16 cellular contexts compared by ENCODE assay signal in the genomic region with DNA sequence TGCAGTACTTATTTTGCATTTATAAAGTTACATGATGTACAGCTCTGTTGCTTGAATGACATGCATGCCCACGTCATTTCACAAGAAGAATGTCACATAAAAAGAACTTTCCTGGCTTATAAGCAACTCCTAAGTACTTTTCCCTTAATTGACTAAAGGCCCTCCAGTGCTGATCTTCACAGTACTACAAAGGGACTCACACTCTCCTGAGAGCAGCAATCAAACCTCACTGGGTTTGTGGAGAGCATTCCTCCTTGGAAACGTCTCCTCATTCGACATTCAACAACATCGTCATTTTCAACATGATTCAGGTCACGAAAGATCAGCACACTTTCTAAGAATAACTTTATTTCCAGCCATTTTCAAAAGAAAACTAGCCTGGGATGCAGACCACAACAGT.
DNase-seq lines count a peak whose midpoint lies in the region; ATAC-seq and TF ChIP-seq lines count a peak whose summit lies in the region.
"Had no signal": no experiment of that assay in that cellular context is flagged by ENCODE, and none has a peak within 500 bp of the region (broad histone marks: within the 10 kb centered on the region; RNA-seq: fewer than 3 reads in every experiment).

No MANE protein-coding gene starts in this region.

- no TSS peak for BruUV-seq in Calu3 (replicated peaks; lab: Mats Ljungman, UMichigan)

- no peak for TF ChIP-seq CTCF in CD8-positive, alpha-beta T cell (IDR thresholded peaks at IDR 0.05)
- no peak for TF ChIP-seq CTCF in brain (conservative IDR thresholded peaks at IDR 0.05)
- TF ChIP-seq CTCF in natural killer cell (IDR thresholded peaks at IDR 0.05): no peak
- no peak for TF ChIP-seq CTCF in Calu3 (IDR thresholded peaks at IDR 0.05; ENCODE audit: unreplicated experiment)

- H3K9me3 ChIP-seq in CD8-positive, alpha-beta T cell (ENCODE audit: low read length): no peaks in the 10 kb centered on the region
- no peaks in the 10 kb centered on the region for H3K9me3 ChIP-seq in Karpas-422 (ENCODE audit: low read length)
- H3K9me3 ChIP-seq: body of pancreas had no signal

- no peaks in the 10 kb centered on the region for H3K9me2 ChIP-seq in Karpas-422 (replicated peaks; ENCODE audit: insufficient read depth, low read length)

- peaks cover 65% of the 10 kb centered on the region for H3K4me1 ChIP-seq in CD8-positive, alpha-beta T cell (ENCODE audit: insufficient read depth, low read length)
- H3K4me1 ChIP-seq in Karpas-422 (ENCODE audit: low read length): no peaks in the 10 kb centered on the region
- H3K4me1 ChIP-seq: body of pancreas had no signal

- no peak overlapping the region for H3K4me2 ChIP-seq in Karpas-422 (ENCODE audit: low read depth, low read length, poor library complexity, severe bottlenecking)

- H3K27me3 ChIP-seq in CD8-positive, alpha-beta T cell (ENCODE audit: insufficient read depth, low read length): no peaks in the 10 kb centered on the region
- no peaks in the 10 kb centered on the region for H3K27me3 ChIP-seq in Karpas-422 (ENCODE audit: low read length)
- H3K27me3 ChIP-seq: body of pancreas had no signal

- peak overlapping the region; percentile 69 for H3K4me3 ChIP-seq in CD8-positive, alpha-beta T cell (ENCODE audit: low read depth, low read length)
- H3K4me3 ChIP-seq in Karpas-422 (ENCODE audit: low read length): no peak overlapping the region
- H3K4me3 ChIP-seq: body of pancreas had no signal

- peak overlapping the region; percentile 75 for H3K27ac ChIP-seq in CD8-positive, alpha-beta T cell (ENCODE audit: low read depth, low read length)
- no peak overlapping the region for H3K27ac ChIP-seq in Karpas-422 (ENCODE audit: low read length)
- H3K27ac ChIP-seq: SK-N-MC had no signal

- POLR2A ChIA-PET in CD8-positive, alpha-beta T cell (lab: Charles Lee): interaction anchor here (0.7 to 1.3 kb wide), 2 partner anchors 11 to 23 kb away, joined by 3 to 5 read pairs; no protein-coding TSS in a partner anchor

- no peak for ATAC-seq in CD8-positive, alpha-beta T cell
- no peak for ATAC-seq in natural killer cell
- ATAC-seq: body of pancreas had no signal

- peaks cover 4% of the 10 kb centered on the region for H3K36me3 ChIP-seq in CD8-positive, alpha-beta T cell (ENCODE audit: insufficient read depth, low read length)
- H3K36me3 ChIP-seq in Karpas-422 (ENCODE audit: insufficient read depth, low read length): no peaks in the 10 kb centered on the region

- no peak overlapping the region for H3K9ac ChIP-seq in Karpas-422 (ENCODE audit: low read length)

- H3K36me3 Mint-ChIP-seq in CD8-positive, alpha-beta T cell: peaks cover 55% of the 10 kb centered on the region
- H3K36me3 Mint-ChIP-seq in IgD-negative memory B cell (peaks cover 4% of the 10 kb centered on the region), brain (no peaks in the 10 kb centered on the region), natural killer cell (peaks cover 10% of the 10 kb centered on the region), Calu3 (ENCODE audit: insufficient read depth, unreplicated experiment) (no peaks in the 10 kb centered on the region)
- H3K36me3 Mint-ChIP-seq: type B pancreatic cell had no signal

- no peaks in the 10 kb centered on the region for H3K27me3 Mint-ChIP-seq in CD8-positive, alpha-beta T cell (ENCODE audit: low read depth)
- H3K27me3 Mint-ChIP-seq in IgD-negative memory B cell (peaks cover 7% of the 10 kb centered on the region), brain (peaks cover 7% of the 10 kb centered on the region), natural killer cell (ENCODE audit: low read depth in 2 of 2) (no peaks in the 10 kb centered on the region), Calu3 (ENCODE audit: unreplicated experiment) (no peaks in the 10 kb centered on the region)
- H3K27me3 Mint-ChIP-seq: type B pancreatic cell had no signal

- DNase-seq in CD8-positive, alpha-beta T cell: no peak
- DNase-seq in natural killer cell (no peak), middle frontal gyrus (ENCODE audit: extremely low spot score, low spot score) (no peak), Karpas-422 (no peak), hepatic stellate cell (ENCODE audit: low spot score) (no peak), Calu3 (no peak)
- DNase-seq: body of pancreas; IMR-90; NCI-H1417 treated with DMSO at 0.1 percent for 48 hours; NCI-H446; posterior cingulate gyrus; stimulated activated CD4-positive, alpha-beta T cell treated with anti-CD3 and anti-CD28 coated beads, Interleukin-12 subunit alpha, Interleukin-12 subunit beta, amount 100 ng/mL, for 4 hours had no signal

- intact Hi-C loops in CD8-positive, alpha-beta T cell (cut with DNase I, micrococcal nuclease): loop anchor here in 1 of 2 experiments (5.0 kb wide), 2 partner anchors 33 to 1067 kb away; a partner anchor contains a TSS
- intact Hi-C loops in natural killer cell (cut with micrococcal nuclease): no loop called here
- intact Hi-C loops in Calu3 (cut with micrococcal nuclease; ENCODE audit: unreplicated experiment): no loop called here

- H2AFZ ChIP-seq in Karpas-422 (ENCODE audit: low read length): no peak overlapping the region

- peaks cover 78% of the 10 kb centered on the region for H3K4me1 Mint-ChIP-seq in CD8-positive, alpha-beta T cell (ENCODE audit: low read depth)
- peaks cover 16 to 21% (median 17%) of the 10 kb centered on the region in 3 donors for H3K4me1 Mint-ChIP-seq in IgD-negative memory B cell
- H3K4me1 Mint-ChIP-seq in brain: peaks cover 55% of the 10 kb centered on the region
- H3K4me1 Mint-ChIP-seq in natural killer cell: peaks cover 87 to 88% of the 10 kb centered on the region in 2 donors
- peaks cover 17% of the 10 kb centered on the region for H3K4me1 Mint-ChIP-seq in Calu3 (ENCODE audit: low read depth, unreplicated experiment)

- no peaks in the 10 kb centered on the region for H4K20me1 ChIP-seq in Karpas-422 (ENCODE audit: insufficient read depth, low read depth, low read length)

- CTCF ChIA-PET in CD8-positive, alpha-beta T cell (lab: Charles Lee): interaction anchor here (0.6 to 8.7 kb wide), 7 partner anchors 12 to 91 kb away, joined by 3 to 40 read pairs (median 4); no protein-coding TSS in a partner anchor
- CTCF ChIA-PET in Calu3 (lab: Charles Lee): no interaction called here

- H3K27ac Mint-ChIP-seq in CD8-positive, alpha-beta T cell: peak overlapping the region; percentile 93
- H3K27ac Mint-ChIP-seq in IgD-negative memory B cell: peak overlapping the region in 2 of 3 donors; percentile 77 to 80
- H3K27ac Mint-ChIP-seq in brain: peak overlapping the region in 4 of 5 experiments; percentile 24 to 73 (median 52)
- peak overlapping the region; percentile 89 to 93 for H3K27ac Mint-ChIP-seq in natural killer cell
- no peak overlapping the region for H3K27ac Mint-ChIP-seq in Calu3 (ENCODE audit: unreplicated experiment)
- H3K27ac Mint-ChIP-seq: type B pancreatic cell had no signal

- no peaks in the 10 kb centered on the region for H3K79me2 ChIP-seq in Karpas-422 (ENCODE audit: low read length)

- H3K4me3 Mint-ChIP-seq in CD8-positive, alpha-beta T cell: peak overlapping the region; percentile 94
- H3K4me3 Mint-ChIP-seq in IgD-negative memory B cell: peak overlapping the region in 3 of 4 donors; percentile 22 to 77 (median 67)
- peak overlapping the region in 4 of 5 experiments; percentile 15 to 71 (median 60) for H3K4me3 Mint-ChIP-seq in brain
- peak overlapping the region; percentile 95 for H3K4me3 Mint-ChIP-seq in natural killer cell
- no peak overlapping the region for H3K4me3 Mint-ChIP-seq in Calu3 (ENCODE audit: low read depth, unreplicated experiment)

- H3K9me3 Mint-ChIP-seq in CD8-positive, alpha-beta T cell: no peaks in the 10 kb centered on the region
- H3K9me3 Mint-ChIP-seq in IgD-negative memory B cell (peaks cover 0 to 4% (median 0%) of the 10 kb centered on the region in 3 donors), brain (peaks cover 0 to 3% (median 0%) of the 10 kb centered on the region in 5 experiments), natural killer cell (peaks cover 2 to 5% of the 10 kb centered on the region in 2 donors), Calu3 (ENCODE audit: low read depth, unreplicated experiment) (no peaks in the 10 kb centered on the region)
- H3K9me3 Mint-ChIP-seq: type B pancreatic cell had no signal
